In the genomic region with DNA sequence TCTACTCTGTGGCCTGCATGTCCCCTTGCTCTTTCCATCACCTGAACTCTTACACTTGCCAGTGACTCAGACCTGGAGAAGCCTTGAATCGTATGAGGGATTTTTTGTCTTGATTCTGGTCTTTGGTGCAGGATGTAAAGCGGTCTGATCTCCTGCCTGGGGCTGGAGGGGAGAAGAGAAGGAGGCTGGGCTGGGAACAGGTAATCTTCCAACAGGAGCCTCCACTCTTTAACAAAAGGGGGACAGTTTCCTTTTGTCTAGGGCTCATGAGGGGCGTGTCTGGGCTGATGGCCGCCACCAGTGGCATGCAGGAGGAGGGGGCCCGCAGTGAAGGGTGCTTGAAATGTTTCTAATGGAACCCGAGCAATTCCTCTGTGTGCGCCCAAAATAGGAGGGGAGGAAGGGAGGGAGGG, we compare ENCODE assay signal across 1 cellular context.
TF ChIP-seq lines count a peak whose summit lies in the region.

No MANE protein-coding gene starts in this region.

TF ChIP-seq in IMR-90, 13 proteins besides CTCF, POLR2A, EP300 and RAD21 (continued from another document):
- TF ChIP-seq, protein P1, sequence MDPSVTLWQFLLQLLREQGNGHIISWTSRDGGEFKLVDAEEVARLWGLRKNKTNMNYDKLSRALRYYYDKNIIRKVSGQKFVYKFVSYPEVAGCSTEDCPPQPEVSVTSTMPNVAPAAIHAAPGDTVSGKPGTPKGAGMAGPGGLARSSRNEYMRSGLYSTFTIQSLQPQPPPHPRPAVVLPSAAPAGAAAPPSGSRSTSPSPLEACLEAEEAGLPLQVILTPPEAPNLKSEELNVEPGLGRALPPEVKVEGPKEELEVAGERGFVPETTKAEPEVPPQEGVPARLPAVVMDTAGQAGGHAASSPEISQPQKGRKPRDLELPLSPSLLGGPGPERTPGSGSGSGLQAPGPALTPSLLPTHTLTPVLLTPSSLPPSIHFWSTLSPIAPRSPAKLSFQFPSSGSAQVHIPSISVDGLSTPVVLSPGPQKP (IDR thresholded peaks at IDR 0.05; ENCODE audit: borderline replicate concordance, low read depth, low read length): no peak
- no peak for TF ChIP-seq SMC3 (IDR thresholded peaks at IDR 0.05; ENCODE audit: low read depth, low read length)
